ENCODE assay signal across 10 cellular contexts in the genomic region with DNA sequence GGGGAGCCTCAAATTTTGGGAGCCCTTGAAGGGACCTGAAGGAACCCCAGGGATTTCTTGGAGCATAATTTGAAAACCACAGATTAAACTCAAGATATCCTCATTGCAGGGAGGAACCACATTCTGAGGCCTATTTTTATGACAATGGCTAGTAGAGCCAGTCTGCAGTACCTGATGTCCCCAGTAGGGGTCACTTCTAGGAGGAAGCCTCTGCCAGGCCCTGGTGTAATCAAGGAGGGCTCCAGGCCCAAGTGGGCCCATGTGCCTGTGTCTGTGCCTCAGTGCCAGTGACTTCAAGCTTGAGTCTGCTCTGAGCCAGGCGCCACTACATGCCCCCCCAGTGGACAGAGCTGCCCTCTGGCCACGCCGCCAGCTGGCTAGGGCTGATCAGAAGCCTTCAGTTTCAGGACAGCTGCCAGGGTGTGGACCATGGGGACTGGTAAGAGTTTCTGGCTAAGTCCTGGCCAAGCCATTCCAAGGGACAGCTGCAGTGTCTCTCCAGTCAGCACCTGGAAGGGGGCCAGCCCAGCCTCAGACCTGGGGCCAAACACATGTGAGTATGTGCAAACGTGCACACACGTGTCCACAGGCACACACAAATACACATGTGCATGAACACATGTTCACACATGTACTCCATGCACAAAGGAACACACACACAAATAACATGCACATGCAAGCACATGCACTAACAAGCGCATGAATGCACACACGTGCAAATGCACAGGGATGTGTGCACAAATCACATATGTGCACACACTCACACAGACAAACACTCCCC. TPM values are rescaled to one million over a fixed set of nuclear protein-coding genes. Genes with fewer than 3 reads are reported as not detected.
DNase-seq lines count a peak whose midpoint lies in the region; ATAC-seq and TF ChIP-seq lines count a peak whose summit lies in the region.
"Had no signal": no experiment of that assay in that cellular context is flagged by ENCODE, and none has a peak within 500 bp of the region (broad histone marks: within the 10 kb centered on the region; RNA-seq: fewer than 3 reads in every experiment).

No MANE protein-coding gene starts in this region.

- H3K27ac ChIP-seq in Peyer's patch (no peak overlapping the region), gastroesophageal sphincter (no peak overlapping the region), spleen (no peak overlapping the region)

- no peak for TF ChIP-seq EP300 in gastroesophageal sphincter (IDR thresholded peaks at IDR 0.05)

- DNase-seq in NCI-H2227 (lab: John Stamatoyannopoulos, UW; ENCODE audit: unreplicated experiment) (peak; percentile 51), NCI-H2227 treated with DMSO at 0.1 percent for 48 hours (lab: John Stamatoyannopoulos, UW) (no peak), Peyer's patch (no peak), spleen (peak; percentile 73), SW 1271 (lab: John Stamatoyannopoulos, UW) (no peak), retina (no peak)
- DNase-seq: stimulated activated naive CD4-positive, alpha-beta T cell had no signal

- H3K36me3 ChIP-seq in Peyer's patch (no peaks in the 10 kb centered on the region), gastroesophageal sphincter (no peaks in the 10 kb centered on the region), spleen (no peaks in the 10 kb centered on the region)

- H3K9me3 ChIP-seq in Peyer's patch (peaks cover 0 to 5% (median 0%) of the 10 kb centered on the region in 4 donors), gastroesophageal sphincter (peaks cover 0 to 12% (median 0%) of the 10 kb centered on the region in 3 donors), spleen (peaks cover 0 to 14% (median 11%) of the 10 kb centered on the region in 8 donors)

- TF ChIP-seq CTCF in Peyer's patch (IDR thresholded peaks at IDR 0.05) (peak in 4 of 6 experiments; percentile 20 to 50 (median 44)), gastroesophageal sphincter (IDR thresholded peaks at IDR 0.05) (peak in 3 of 4 experiments; percentile 20 to 28 (median 26)), spleen (IDR thresholded peaks at IDR 0.05 in 8 of 11, conservative IDR thresholded peaks at IDR 0.05 in 3 of 11) (peak in 8 of 11 experiments; percentile 25 to 75 (median 56))

- intact Hi-C loops in spleen (cut with DNase I; ENCODE audit: low total_unique reads): no loop called here

- ATAC-seq in gastroesophageal sphincter: no peak
- ATAC-seq in GM18858 (IDR thresholded peaks at IDR 0.05; ENCODE audit: unreplicated experiment): no peak

- peaks cover 0 to 10% (median 5%) of the 10 kb centered on the region in 4 donors for H3K4me1 ChIP-seq in Peyer's patch
- peaks cover 0 to 10% (median 0%) of the 10 kb centered on the region in 3 donors for H3K4me1 ChIP-seq in gastroesophageal sphincter
- peaks cover 3 to 37% (median 22%) of the 10 kb centered on the region in 6 donors for H3K4me1 ChIP-seq in spleen

- H3K27me3 ChIP-seq in Peyer's patch (no peaks in the 10 kb centered on the region), gastroesophageal sphincter (peaks cover 20% of the 10 kb centered on the region), spleen (replicated peaks in 1 of 7) (peaks cover 0 to 17% (median 0%) of the 10 kb centered on the region in 7 donors)

- TF ChIP-seq POLR2A in Peyer's patch (IDR thresholded peaks at IDR 0.05): no peak
- TF ChIP-seq POLR2A in gastroesophageal sphincter (IDR thresholded peaks at IDR 0.05): no peak
- TF ChIP-seq POLR2A in spleen (IDR thresholded peaks at IDR 0.05): no peak

- H3K4me3 ChIP-seq in Peyer's patch (no peak overlapping the region), gastroesophageal sphincter (no peak overlapping the region), spleen (no peak overlapping the region)

- no CpG with 5 or more reads among the region's 7 CpGs for WGBS in gastroesophageal sphincter (ENCODE audit: low coverage in 1 of 2), 2 donors
- WGBS in spleen, 5 donors: 75 to 91% (median 78%) methylated on average over 4 to 7 of the region's 7 CpGs

RNA-seq across cellular contexts. Expression of a gene that starts 20.5 kb away (rescaled TPM):
- not detected for total RNA-seq in Peyer's patch
- not detected for total RNA-seq in gastroesophageal sphincter
- under 1 TPM in 2 of 7 donors, not detected in 5; 0.32 to 0.37 TPM for total RNA-seq in spleen
- under 1 TPM in 2 of 3 donors, not detected in 1; 0.06 to 0.07 TPM for polyA plus RNA-seq in spleen
- polyA plus RNA-seq: neural cell had no signal

RNA-seq across cellular contexts. Expression of a gene that starts 52.0 kb away (rescaled TPM):
- 10 to 100 TPM in 1 of 4 donors, 1 to 10 TPM in 3; 6.7 to 25.6 (median 7.8) TPM for total RNA-seq in Peyer's patch
- total RNA-seq in gastroesophageal sphincter: 10 to 100 TPM; 31.0 to 66.7 (median 38.5) TPM
- 10 to 100 TPM in 3 of 7 donors, 1 to 10 TPM in 4; 7.9 to 12.8 (median 9.8) TPM for total RNA-seq in spleen
- 1 to 10 TPM; 1.4 to 6.4 (median 2.5) TPM for polyA plus RNA-seq in spleen

RNA-seq across cellular contexts. Expression of a gene that starts 56.2 kb away (rescaled TPM):
- total RNA-seq in Peyer's patch (100 to 1,000 TPM in 1 of 4 donors, 10 to 100 TPM in 3; 36.3 to 160 (median 89.2) TPM), gastroesophageal sphincter (10 to 100 TPM in 1 of 4 donors, 1 to 10 TPM in 3; 7.0 to 11.3 (median 9.0) TPM), spleen (10 to 100 TPM; 15.5 to 27.7 (median 18.3) TPM)
- 10 to 100 TPM in 1 of 3 donors, 1 to 10 TPM in 2; 7.4 to 19.8 (median 9.1) TPM for polyA plus RNA-seq in spleen

Comparison
In these comparisons a context has a peak if more than half of its experiments do, and no peak if none do; other contexts are left out.
1. DNase-seq: peak in NCI-H2227 (single experiment) and spleen (single experiment); none in NCI-H2227 treated with DMSO at 0.1 percent for 48 hours (single experiment), Peyer's patch (0 of 3), SW 1271 (0 of 2) and retina (single experiment).
2. Peak in every context shown above with its lines, with median percentiles within 50 percentile points of each other: CTCF ChIP-seq.